In genomic region chr12:42508913-42509312, GRCh38 we compare ENCODE assay signal across 23 cellular contexts.
A peak's percentile ranks its signal among the peaks of the same experiment; 100 is the strongest.
DNase-seq lines count a peak whose midpoint lies in the region; ATAC-seq and TF ChIP-seq lines count a peak whose summit lies in the region.
"Had no signal": no experiment of that assay in that cellular context is flagged by ENCODE, and none has a peak within 500 bp of the region (broad histone marks: within the 10 kb centered on the region; RNA-seq: fewer than 3 reads in every experiment).

No MANE protein-coding gene starts in this region.

- no peaks in the 10 kb centered on the region for H3K9me3 Mint-ChIP-seq in activated CD4-positive, alpha-beta T cell treated with anti-CD3 and anti-CD28 coated beads for 36 hours (ENCODE audit: low read depth)

- no peak for TF ChIP-seq CTCF in hepatocyte (IDR thresholded peaks at IDR 0.05; ENCODE audit: poor library complexity)
- no peak for TF ChIP-seq CTCF in vagina (IDR thresholded peaks at IDR 0.05)

- H3K4me2 ChIP-seq in hepatocyte = no peak overlapping the region
- H3K4me2 ChIP-seq: KMS-11 had no signal

- H3K9me3 ChIP-seq in hepatocyte (ENCODE audit: low read depth) (no peaks in the 10 kb centered on the region), vagina (no peaks in the 10 kb centered on the region)

- H3K4me1 ChIP-seq in hepatocyte (ENCODE audit: insufficient read depth) (no peaks in the 10 kb centered on the region), vagina (no peaks in the 10 kb centered on the region)

- peaks cover 49% of the 10 kb centered on the region for H3K79me2 ChIP-seq in hepatocyte

- H3K36me3 Mint-ChIP-seq in activated CD4-positive, alpha-beta T cell treated with anti-CD3 and anti-CD28 coated beads for 36 hours (ENCODE audit: low read depth) = no peaks in the 10 kb centered on the region
- H3K36me3 Mint-ChIP-seq: CD8-positive, alpha-beta memory T cell had no signal

- H3K36me3 ChIP-seq in hepatocyte (replicated peaks; ENCODE audit: insufficient read depth, low read depth) = no peaks in the 10 kb centered on the region
- no peaks in the 10 kb centered on the region for H3K36me3 ChIP-seq in vagina

- DNase-seq in left ventricle myocardium superior (no peak), Right ventricle myocardium superior (no peak), hepatocyte (ENCODE audit: low spot score) (peak; percentile 20), sciatic nerve (ENCODE audit: low spot score) (no peak), vagina (ENCODE audit: extremely low spot score in 2 of 2) (no peak), DMS53 treated with DMSO at 0.1 percent for 48 hours (lab: John Stamatoyannopoulos, UW; ENCODE audit: unreplicated experiment) (no peak)
- no peak for DNase-seq in activated CD4-positive, alpha-beta T cell treated with anti-CD3 and anti-CD28 coated beads for 36 hours
- DNase-seq in activated CD4-positive, alpha-beta T cell treated with anti-CD3 and anti-CD28 coated beads, Interleukin-2, amount 50 U/mL, for 1 hour = no peak
- DNase-seq: Calu3; CD8-positive, alpha-beta memory T cell; DMS153; GDM1; GOT3; HCEC 1CT; NCI-H1092 treated with DMSO at 0.1 percent for 48 hours; NCI-H1436 treated with DMSO at 0.1 percent for 48 hours; NCI-H2081 treated with DMSO at 0.1 percent for 48 hours; NCI-H2171 treated with DMSO at 0.1 percent for 48 hours; NCI-H524 treated with DMSO at 0.1 percent for 48 hours; OCI-M1; SHP77 treated with DMSO at 0.1 percent for 48 hours had no signal

- intact Hi-C loops in left ventricle myocardium superior (cut with micrococcal nuclease) = no loop called here
- intact Hi-C loops in Right ventricle myocardium superior (cut with DNase I) = no loop called here
- intact Hi-C loops in sciatic nerve (cut with DNase I) = no loop called here
- intact Hi-C loops in vagina (cut with DNase I) = no loop called here
- intact Hi-C loops in activated CD4-positive, alpha-beta T cell treated with anti-CD3 and anti-CD28 coated beads for 36 hours (cut with DNase I, micrococcal nuclease) = no loop called here

- 80% methylated on average over 5 of the region's 5 CpGs for WGBS in hepatocyte (ENCODE audit: low lambda C conversion rate, missing lambda C conversion rate)

- no peaks in the 10 kb centered on the region for H3K9me2 ChIP-seq in hepatocyte (replicated peaks; ENCODE audit: insufficient read depth)

- H3K27ac Mint-ChIP-seq in activated CD4-positive, alpha-beta T cell treated with anti-CD3 and anti-CD28 coated beads for 36 hours = no peak overlapping the region
- H3K27ac Mint-ChIP-seq: CD8-positive, alpha-beta memory T cell had no signal

- H3K4me3 Mint-ChIP-seq in activated CD4-positive, alpha-beta T cell treated with anti-CD3 and anti-CD28 coated beads for 36 hours = no peak overlapping the region
- H3K4me3 Mint-ChIP-seq: CD8-positive, alpha-beta memory T cell had no signal

- H4K20me1 ChIP-seq in hepatocyte (ENCODE audit: insufficient read depth, poor library complexity, severe bottlenecking) = peaks cover 3% of the 10 kb centered on the region

- no peak overlapping the region for H3K4me3 ChIP-seq in hepatocyte
- H3K4me3 ChIP-seq in vagina = no peak overlapping the region

- CTCF ChIA-PET in activated CD4-positive, alpha-beta T cell treated with anti-CD3 and anti-CD28 coated beads for 36 hours (lab: Charles Lee) = no interaction called here

- no peaks in the 10 kb centered on the region for H3K4me1 Mint-ChIP-seq in activated CD4-positive, alpha-beta T cell treated with anti-CD3 and anti-CD28 coated beads for 36 hours
- H3K4me1 Mint-ChIP-seq: CD8-positive, alpha-beta memory T cell had no signal

- POLR2A ChIA-PET in activated CD4-positive, alpha-beta T cell treated with anti-CD3 and anti-CD28 coated beads for 36 hours (lab: Charles Lee) = no interaction called here

- TF ChIP-seq POLR2A in vagina (IDR thresholded peaks at IDR 0.05) = no peak

- no peaks in the 10 kb centered on the region for H3K27me3 ChIP-seq in hepatocyte
- no peaks in the 10 kb centered on the region for H3K27me3 ChIP-seq in vagina

- no peak overlapping the region for H2AFZ ChIP-seq in hepatocyte

- peak; percentile 53 for ATAC-seq in left ventricle myocardium superior
- no peak for ATAC-seq in Right ventricle myocardium superior (ENCODE audit: poor library complexity)
- ATAC-seq in sciatic nerve = peak; percentile 58
- no peak for ATAC-seq in activated CD4-positive, alpha-beta T cell treated with anti-CD3 and anti-CD28 coated beads for 36 hours

- H3K27me3 Mint-ChIP-seq in activated CD4-positive, alpha-beta T cell treated with anti-CD3 and anti-CD28 coated beads for 36 hours = peaks cover 1% of the 10 kb centered on the region

- H3K27ac ChIP-seq in hepatocyte (peak overlapping the region; percentile 58), vagina (peak overlapping the region; percentile 30)
- H3K27ac ChIP-seq: C4-2B, KMS-11 had no signal

Comparison
In these comparisons a context has a peak if more than half of its experiments do, and no peak if none do; other contexts are left out.
1. ATAC-seq: peak in left ventricle myocardium superior (single experiment) and sciatic nerve (single experiment); none in Right ventricle myocardium superior (single experiment) and activated CD4-positive, alpha-beta T cell treated with anti-CD3 and anti-CD28 coated beads for 36 hours (single experiment).